12 cellular contexts compared by ENCODE assay signal in genomic region chr9:129557192-129558036, GRCh38.
A peak's percentile ranks its signal among the peaks of the same experiment; 100 is the strongest.
DNase-seq lines count a peak whose midpoint lies in the region; ATAC-seq, FAIRE-seq and TF ChIP-seq lines count a peak whose summit lies in the region.
"Had no signal": no experiment of that assay in that cellular context is flagged by ENCODE, and none has a peak within 500 bp of the region (broad histone marks: within the 10 kb centered on the region; RNA-seq: fewer than 3 reads in every experiment).

No MANE protein-coding gene starts in this region.

- no peak for TF ChIP-seq EP300 in upper lobe of left lung (IDR thresholded peaks at IDR 0.05)

- BruUV-seq in endothelial cell of umbilical vein (replicated peaks; lab: Mats Ljungman, UMichigan) = no TSS peak

- no peak overlapping the region for H3K27ac Mint-ChIP-seq in activated CD4-positive, alpha-beta T cell treated with anti-CD3 and anti-CD28 coated beads for 36 hours
- H3K27ac Mint-ChIP-seq: T-helper 2 cell treated with Interferon-gamma antibody and Interleukin-4, amounts not matched to agents 5 μg/mL and 100 μg/mL, for 36 hours had no signal

- CTCF ChIA-PET in endothelial cell of umbilical vein (lab: Charles Lee) = no interaction called here
- CTCF ChIA-PET in activated CD4-positive, alpha-beta T cell treated with anti-CD3 and anti-CD28 coated beads for 36 hours (lab: Charles Lee) = no interaction called here

- no peaks in the 10 kb centered on the region for H3K27me3 Mint-ChIP-seq in activated CD4-positive, alpha-beta T cell treated with anti-CD3 and anti-CD28 coated beads for 36 hours

- dilution Hi-C loops in endothelial cell of umbilical vein (cut with MboI; ENCODE audit: extremely low pct_ligation_motif_present, low sequenced_read_pairs) = no loop called here

- intact Hi-C loops in endothelial cell of umbilical vein (cut with micrococcal nuclease) = no loop called here
- intact Hi-C loops in activated CD4-positive, alpha-beta T cell treated with anti-CD3 and anti-CD28 coated beads for 36 hours (cut with DNase I, micrococcal nuclease) = no loop called here

- no peaks in the 10 kb centered on the region for H3K9me3 ChIP-seq in ES-I3 (ENCODE audit: control insufficient read depth, insufficient read depth, low read length)
- H3K9me3 ChIP-seq in endothelial cell of umbilical vein (replicated peaks; ENCODE audit: control insufficient read depth, insufficient read depth, low read length) = no peaks in the 10 kb centered on the region
- H3K9me3 ChIP-seq in osteoblast (ENCODE audit: low read depth, low read length) = no peaks in the 10 kb centered on the region
- H3K9me3 ChIP-seq in upper lobe of left lung = no peaks in the 10 kb centered on the region
- H3K9me3 ChIP-seq: left lung, MG63 had no signal

- no peaks in the 10 kb centered on the region for H3K79me2 ChIP-seq in endothelial cell of umbilical vein (ENCODE audit: control insufficient read depth, insufficient read depth, low read length)
- no peaks in the 10 kb centered on the region for H3K79me2 ChIP-seq in osteoblast (ENCODE audit: insufficient read depth, low read length)

- POLR2A ChIA-PET in endothelial cell of umbilical vein (lab: Charles Lee) = no interaction called here
- POLR2A ChIA-PET in activated CD4-positive, alpha-beta T cell treated with anti-CD3 and anti-CD28 coated beads for 36 hours (lab: Charles Lee) = no interaction called here

- no peaks in the 10 kb centered on the region for H3K9me1 ChIP-seq in endothelial cell of umbilical vein (replicated peaks; ENCODE audit: control insufficient read depth, extremely low read depth, insufficient read depth, low read length)

- peak overlapping the region; percentile 60 for H2AFZ ChIP-seq in endothelial cell of umbilical vein (ENCODE audit: low read depth, low read length)
- H2AFZ ChIP-seq in osteoblast (ENCODE audit: low read length) = peak overlapping the region; percentile 77

- H3K36me3 ChIP-seq in ES-I3 (ENCODE audit: insufficient read depth, low read length) = no peaks in the 10 kb centered on the region
- H3K36me3 ChIP-seq in endothelial cell of umbilical vein (ENCODE audit: control insufficient read depth in 2 of 2, extremely low read depth in 1 of 2, insufficient read depth in 2 of 2, low read length in 2 of 2) = no peaks in the 10 kb centered on the region
- no peaks in the 10 kb centered on the region for H3K36me3 ChIP-seq in osteoblast (ENCODE audit: insufficient read depth, low read length)
- no peaks in the 10 kb centered on the region for H3K36me3 ChIP-seq in upper lobe of left lung
- H3K36me3 ChIP-seq: left lung, MG63 had no signal

- no peaks in the 10 kb centered on the region for H3K36me3 Mint-ChIP-seq in activated CD4-positive, alpha-beta T cell treated with anti-CD3 and anti-CD28 coated beads for 36 hours (ENCODE audit: low read depth)

- peak; percentile 43 for DNase-seq in NCI-H524 treated with DMSO at 0.1 percent for 48 hours (lab: John Stamatoyannopoulos, UW)
- DNase-seq in endothelial cell of umbilical vein (ENCODE audit: low read depth, low spot score) = no peak
- peak; percentile 88 for DNase-seq in osteoblast (ENCODE audit: insufficient read length, low spot score, missing footprints)
- no peak for DNase-seq in upper lobe of left lung
- DNase-seq in OCI-M1 (lab: John Stamatoyannopoulos, UW) = no peak
- DNase-seq in activated CD4-positive, alpha-beta T cell treated with anti-CD3 and anti-CD28 coated beads for 36 hours = no peak
- DNase-seq in midbrain (lab: John Stamatoyannopoulos, UW) = no peak
- DNase-seq: HCEC 1CT, MG63 had no signal

- H3K4me2 ChIP-seq in endothelial cell of umbilical vein (ENCODE audit: insufficient read depth, low read length) (no peak overlapping the region), osteoblast (ENCODE audit: insufficient read depth, low read length) (no peak overlapping the region)

- no peak for ATAC-seq in upper lobe of left lung (ENCODE audit: low FRiP score in 2 of 2)
- ATAC-seq in activated CD4-positive, alpha-beta T cell treated with anti-CD3 and anti-CD28 coated beads for 36 hours = no peak
- ATAC-seq: left lung had no signal

- H3K9me3 Mint-ChIP-seq in activated CD4-positive, alpha-beta T cell treated with anti-CD3 and anti-CD28 coated beads for 36 hours (ENCODE audit: low read depth) = no peaks in the 10 kb centered on the region
- H3K9me3 Mint-ChIP-seq: T-helper 2 cell treated with Interferon-gamma antibody and Interleukin-4, amounts not matched to agents 5 μg/mL and 100 μg/mL, for 36 hours had no signal

- H4K20me1 ChIP-seq in endothelial cell of umbilical vein (replicated peaks; ENCODE audit: control insufficient read depth, extremely low read depth, insufficient read depth, low read length) (no peaks in the 10 kb centered on the region), osteoblast (ENCODE audit: insufficient read depth, low read length) (no peaks in the 10 kb centered on the region)

- 68 to 74% methylated on average over 20 to 24 of the region's 24 CpGs for WGBS in upper lobe of left lung, 2 donors

- peak overlapping the region; percentile 28 for H3K9ac ChIP-seq in ES-I3 (ENCODE audit: low read depth, low read length)
- H3K9ac ChIP-seq in endothelial cell of umbilical vein (replicated peaks; ENCODE audit: extremely low read depth, insufficient read depth, low read length) = no peak overlapping the region

- H3K4me1 ChIP-seq in ES-I3 (ENCODE audit: insufficient read depth, low read length) (peaks cover 49% of the 10 kb centered on the region), endothelial cell of umbilical vein (ENCODE audit: control insufficient read depth, extremely low read depth, insufficient read depth, low read length) (no peaks in the 10 kb centered on the region), osteoblast (ENCODE audit: insufficient read depth, low read length) (no peaks in the 10 kb centered on the region), upper lobe of left lung (peaks cover 0 to 12% (median 2%) of the 10 kb centered on the region in 4 donors)

- TF ChIP-seq POLR2A in endothelial cell of umbilical vein (IDR thresholded peaks at IDR 0.05; ENCODE audit: low read depth, low read length) (no peak), upper lobe of left lung (IDR thresholded peaks at IDR 0.05) (no peak)

- H3K27me3 ChIP-seq in endothelial cell of umbilical vein (ENCODE audit: control insufficient read depth in 2 of 2, insufficient read depth in 2 of 2, low read length in 2 of 2) = no peaks in the 10 kb centered on the region
- H3K27me3 ChIP-seq in osteoblast (ENCODE audit: insufficient read depth, low read length) = no peaks in the 10 kb centered on the region
- no peaks in the 10 kb centered on the region for H3K27me3 ChIP-seq in upper lobe of left lung
- H3K27me3 ChIP-seq: left lung, MG63 had no signal

- H3K4me3 ChIP-seq in endothelial cell of umbilical vein (replicated peaks in 1 of 3; ENCODE audit: insufficient read depth in 1 of 3, low read depth in 1 of 3, low read length in 3 of 3) = no peak overlapping the region
- H3K4me3 ChIP-seq in osteoblast (ENCODE audit: insufficient read depth, low read length) = no peak overlapping the region
- no peak overlapping the region for H3K4me3 ChIP-seq in upper lobe of left lung
- H3K4me3 ChIP-seq: left lung, MG63 had no signal

- H3K27ac ChIP-seq in endothelial cell of umbilical vein (ENCODE audit: insufficient read depth, low read depth, low read length) (no peak overlapping the region), osteoblast (ENCODE audit: low read depth, low read length) (no peak overlapping the region), upper lobe of left lung (no peak overlapping the region)
- H3K27ac ChIP-seq: left lung had no signal

- no peak overlapping the region for H3K4me3 Mint-ChIP-seq in activated CD4-positive, alpha-beta T cell treated with anti-CD3 and anti-CD28 coated beads for 36 hours
- H3K4me3 Mint-ChIP-seq: T-helper 2 cell treated with Interferon-gamma antibody and Interleukin-4, amounts not matched to agents 5 μg/mL and 100 μg/mL, for 36 hours had no signal

- no peaks in the 10 kb centered on the region for H3K4me1 Mint-ChIP-seq in activated CD4-positive, alpha-beta T cell treated with anti-CD3 and anti-CD28 coated beads for 36 hours

- TF ChIP-seq CTCF in endothelial cell of umbilical vein (IDR thresholded peaks at IDR 0.05; ENCODE audit: extremely low read depth in 1 of 2, insufficient read depth in 1 of 2, low read depth in 1 of 2, low read length in 2 of 2) (no peak), osteoblast (IDR thresholded peaks at IDR 0.05; ENCODE audit: extremely low read depth, low read depth, low read length) (no peak), upper lobe of left lung (IDR thresholded peaks at IDR 0.05) (no peak)

- no peak for FAIRE-seq in endothelial cell of umbilical vein (lab: Jason Lieb, UNC)

TF ChIP-seq in endothelial cell of umbilical vein, 7 proteins besides CTCF, POLR2A, EP300 and RAD21:
- TF ChIP-seq GATA2 (IDR thresholded peaks at IDR 0.05; ENCODE audit: insufficient read depth, insufficient read length, low read depth, low read length) (no peak), FOS (IDR thresholded peaks at IDR 0.05; ENCODE audit: borderline replicate concordance, insufficient read depth, low read length) (no peak), MYC (IDR thresholded peaks at IDR 0.05; ENCODE audit: low read depth, low read length) (no peak), POLR2AphosphoS5 (IDR thresholded peaks at IDR 0.05; ENCODE audit: insufficient read depth, low read depth, low read length) (no peak), MAX (IDR thresholded peaks at IDR 0.05; ENCODE audit: insufficient read depth, insufficient read length) (no peak), EZH2 (IDR thresholded peaks at IDR 0.05; ENCODE audit: borderline replicate concordance, low read depth, low read length, severe bottlenecking) (no peak), JUN (IDR thresholded peaks at IDR 0.05; ENCODE audit: borderline replicate concordance, insufficient read depth, insufficient read length, low read depth) (no peak)

Comparison
In these comparisons a context has a peak if more than half of its experiments do, and no peak if none do; other contexts are left out.
1. DNase-seq: peak in NCI-H524 treated with DMSO at 0.1 percent for 48 hours (single experiment) and osteoblast (single experiment); none in endothelial cell of umbilical vein (single experiment), upper lobe of left lung (0 of 2), OCI-M1 (single experiment), activated CD4-positive, alpha-beta T cell treated with anti-CD3 and anti-CD28 coated beads for 36 hours (single experiment) and midbrain (single experiment).